In the genomic region with DNA sequence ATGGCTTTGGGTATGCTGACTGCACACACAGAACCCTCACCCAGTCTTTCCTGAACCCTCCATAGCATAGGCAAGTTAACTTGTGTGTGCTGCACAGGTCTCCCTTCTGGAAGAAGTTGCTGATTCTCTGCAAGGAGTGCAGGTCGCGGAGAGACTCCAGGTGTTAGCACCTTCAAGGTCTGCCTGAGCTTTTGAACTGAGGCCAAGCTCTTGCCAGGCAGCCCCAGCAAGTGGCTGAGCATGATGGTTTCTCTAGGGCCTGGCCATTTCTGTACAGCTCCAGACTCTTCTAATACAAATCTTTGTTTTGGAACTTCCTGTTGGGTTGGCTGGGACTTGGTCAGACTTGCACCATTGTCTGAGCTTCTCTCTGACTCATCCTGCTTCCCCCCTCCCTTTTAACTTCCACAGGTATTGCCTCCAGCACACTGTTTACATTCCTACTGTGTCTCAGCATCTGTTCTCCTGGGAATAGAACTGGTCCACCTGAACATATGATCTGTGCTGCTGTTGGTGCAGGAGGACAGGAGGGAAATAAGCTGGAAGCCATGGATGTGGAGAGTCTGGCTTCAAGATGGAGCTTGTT, we compare ENCODE assay signal across 22 cellular contexts. TPM values are rescaled to one million over a fixed set of nuclear protein-coding genes. Genes with fewer than 3 reads are reported as not detected.
DNase-seq lines count a peak whose midpoint lies in the region; ATAC-seq and TF ChIP-seq lines count a peak whose summit lies in the region.
"Had no signal": no experiment of that assay in that cellular context is flagged by ENCODE, and none has a peak within 500 bp of the region (broad histone marks: within the 10 kb centered on the region; RNA-seq: fewer than 3 reads in every experiment).

No MANE protein-coding gene starts in this region.

- peaks cover 12% of the 10 kb centered on the region for H3K4me1 ChIP-seq in RWPE2 (ENCODE audit: insufficient read depth, poor library complexity, severe bottlenecking)

- no peak overlapping the region for H3K4me3 Mint-ChIP-seq in activated T-helper 2 cell treated with anti-CD3 and anti-CD28 coated beads, Interferon-gamma antibody, Interleukin-2, Interleukin-4, amounts not matched to agents 10 μg/mL and 5 μg/mL and 100 μg/mL, durations not matched to agents 14 hours and 24 hours and 36 hours (ENCODE audit: low read depth)
- H3K4me3 Mint-ChIP-seq: activated B cell treated with CpG ODN at 0.5 μM for 24 hours; activated naive CD8-positive, alpha-beta T cell treated with anti-CD3 and anti-CD28 coated beads, Interleukin-2, amount 50 U/mL, for 24 hours; immature natural killer cell; natural killer cell had no signal

- TF ChIP-seq CTCF in RWPE2 (IDR thresholded peaks at IDR 0.05; ENCODE audit: poor library complexity, severe bottlenecking) = no peak

- no peak overlapping the region for H3K4me3 ChIP-seq in RWPE2 (ENCODE audit: severe bottlenecking)
- H3K4me3 ChIP-seq: cardiac muscle cell, heart right ventricle had no signal

- no peaks in the 10 kb centered on the region for H3K27me3 Mint-ChIP-seq in activated T-helper 2 cell treated with anti-CD3 and anti-CD28 coated beads, Interferon-gamma antibody, Interleukin-2, Interleukin-4, amounts not matched to agents 10 μg/mL and 5 μg/mL and 100 μg/mL, durations not matched to agents 14 hours and 24 hours and 36 hours (ENCODE audit: low read depth)
- H3K27me3 Mint-ChIP-seq: activated B cell treated with CpG ODN at 0.5 μM for 24 hours had no signal

- ATAC-seq in RWPE2 (ENCODE audit: low read depth) = peak; percentile 97
- ATAC-seq: activated naive CD8-positive, alpha-beta T cell treated with anti-CD3 and anti-CD28 coated beads, Interleukin-2, amount 50 U/mL, for 24 hours; heart right ventricle; natural killer cell had no signal

- H3K9me3 ChIP-seq in RWPE2 (ENCODE audit: severe bottlenecking) = no peaks in the 10 kb centered on the region
- H3K9me3 ChIP-seq: heart right ventricle had no signal

- H3K36me3 ChIP-seq in RWPE2 (ENCODE audit: low read depth) = no peaks in the 10 kb centered on the region
- H3K36me3 ChIP-seq: cardiac muscle cell, heart right ventricle had no signal

- no peaks in the 10 kb centered on the region for H3K9me3 Mint-ChIP-seq in activated T-helper 2 cell treated with anti-CD3 and anti-CD28 coated beads, Interferon-gamma antibody, Interleukin-2, Interleukin-4, amounts not matched to agents 10 μg/mL and 5 μg/mL and 100 μg/mL, durations not matched to agents 14 hours and 24 hours and 36 hours
- H3K9me3 Mint-ChIP-seq: activated B cell treated with CpG ODN at 0.5 μM for 24 hours; activated naive CD8-positive, alpha-beta T cell treated with anti-CD3 and anti-CD28 coated beads, Interleukin-2, amount 50 U/mL, for 24 hours; natural killer cell had no signal

- DNase-seq in COR-L47 (lab: John Stamatoyannopoulos, UW) (peak; percentile 26), HT1080 (ENCODE audit: low read depth) (peak; percentile 64), RWPE2 (ENCODE audit: low spot score) (no peak), islet precursor cell (peak; percentile 87), NCI-H446 treated with DMSO at 0.1 percent for 48 hours (lab: John Stamatoyannopoulos, UW) (no peak), NCI-H187 treated with DMSO at 0.1 percent for 48 hours (lab: John Stamatoyannopoulos, UW) (no peak)
- no peak for DNase-seq in activated CD4-positive, alpha-beta T cell treated with anti-CD3 and anti-CD28 coated beads, Interleukin-2, amount 50 U/mL, for 4 hours
- DNase-seq in activated T-helper 2 cell treated with anti-CD3 and anti-CD28 coated beads, Interferon-gamma antibody, Interleukin-2, Interleukin-4, amounts not matched to agents 10 μg/mL and 5 μg/mL and 100 μg/mL, durations not matched to agents 14 hours and 24 hours and 36 hours (ENCODE audit: low spot score) = no peak
- DNase-seq: activated B cell treated with CpG ODN at 0.5 μM for 24 hours; activated naive CD8-positive, alpha-beta T cell treated with anti-CD3 and anti-CD28 coated beads, Interleukin-2, amount 50 U/mL, for 24 hours; GF-D8; heart right ventricle; immature natural killer cell; KG1; natural killer cell; NCI-H1105 treated with DMSO at 0.1 percent for 48 hours; NCI-H2227 treated with DMSO at 0.1 percent for 48 hours; SHP77 treated with DMSO at 0.1 percent for 48 hours; stimulated activated CD4-positive, alpha-beta T cell treated with anti-CD3 and anti-CD28 coated beads, Interleukin-4, amount 100 ng/mL, for 1 hour had no signal

- no peak overlapping the region for H3K27ac Mint-ChIP-seq in activated T-helper 2 cell treated with anti-CD3 and anti-CD28 coated beads, Interferon-gamma antibody, Interleukin-2, Interleukin-4, amounts not matched to agents 10 μg/mL and 5 μg/mL and 100 μg/mL, durations not matched to agents 14 hours and 24 hours and 36 hours
- H3K27ac Mint-ChIP-seq: activated B cell treated with CpG ODN at 0.5 μM for 24 hours; activated naive CD8-positive, alpha-beta T cell treated with anti-CD3 and anti-CD28 coated beads, Interleukin-2, amount 50 U/mL, for 24 hours; immature natural killer cell; natural killer cell had no signal

- H3K4me1 Mint-ChIP-seq in activated T-helper 2 cell treated with anti-CD3 and anti-CD28 coated beads, Interferon-gamma antibody, Interleukin-2, Interleukin-4, amounts not matched to agents 10 μg/mL and 5 μg/mL and 100 μg/mL, durations not matched to agents 14 hours and 24 hours and 36 hours (ENCODE audit: low read depth) = peaks cover 4% of the 10 kb centered on the region
- H3K4me1 Mint-ChIP-seq: activated naive CD8-positive, alpha-beta T cell treated with anti-CD3 and anti-CD28 coated beads, Interleukin-2, amount 50 U/mL, for 24 hours had no signal

- no peaks in the 10 kb centered on the region for H3K27me3 ChIP-seq in RWPE2 (ENCODE audit: insufficient read depth, poor library complexity, severe bottlenecking)

- intact Hi-C loops in activated T-helper 2 cell treated with anti-CD3 and anti-CD28 coated beads, Interferon-gamma antibody, Interleukin-2, Interleukin-4, amounts not matched to agents 10 μg/mL and 5 μg/mL and 100 μg/mL, durations not matched to agents 14 hours and 24 hours and 36 hours (cut with micrococcal nuclease) = no loop called here

- H3K27ac ChIP-seq in RWPE2 (ENCODE audit: poor library complexity, severe bottlenecking) = peak overlapping the region; percentile 74
- H3K27ac ChIP-seq: cardiac muscle cell had no signal

- no peaks in the 10 kb centered on the region for H3K36me3 Mint-ChIP-seq in activated T-helper 2 cell treated with anti-CD3 and anti-CD28 coated beads, Interferon-gamma antibody, Interleukin-2, Interleukin-4, amounts not matched to agents 10 μg/mL and 5 μg/mL and 100 μg/mL, durations not matched to agents 14 hours and 24 hours and 36 hours (ENCODE audit: low read depth)
- H3K36me3 Mint-ChIP-seq: immature natural killer cell, natural killer cell had no signal

RNA-seq across cellular contexts. Expression of a gene that starts 53.3 kb away (rescaled TPM):
- total RNA-seq in HT1080 (2014; rRNA removed; shearing (Covaris generic)) = not detected in 2 replicates
- not detected in 2 replicates for polyA plus RNA-seq in HT1080 (2015; cell fraction: cytosol; rRNA removed)
- polyA plus RNA-seq in HT1080 (2015; cell fraction: nucleus; rRNA removed) = not detected in 2 replicates
- not detected in 2 replicates for total RNA-seq in activated T-helper 2 cell treated with anti-CD3 and anti-CD28 coated beads, Interferon-gamma antibody, Interleukin-2, Interleukin-4, amounts not matched to agents 10 μg/mL and 5 μg/mL and 100 μg/mL, durations not matched to agents 14 hours and 24 hours and 36 hours
- total RNA-seq: activated B cell treated with CpG ODN at 0.5 μM for 24 hours; lung microvascular endothelial cell; T-helper 2 cell treated with Interferon-gamma antibody and Interleukin-4, amounts not matched to agents 100 ng/mL and 5 ng/mL, for 36 hours had no signal
- polyA plus RNA-seq: immature natural killer cell had no signal

Comparison
In these comparisons a context has a peak if more than half of its experiments do, and no peak if none do; other contexts are left out.
1. DNase-seq: peak in COR-L47 (single experiment), HT1080 (single experiment) and islet precursor cell (single experiment); none in RWPE2 (single experiment), activated CD4-positive, alpha-beta T cell treated with anti-CD3 and anti-CD28 coated beads, Interleukin-2, amount 50 U/mL, for 4 hours (0 of 2), NCI-H446 treated with DMSO at 0.1 percent for 48 hours (single experiment), NCI-H187 treated with DMSO at 0.1 percent for 48 hours (single experiment) and activated T-helper 2 cell treated with anti-CD3 and anti-CD28 coated beads, Interferon-gamma antibody, Interleukin-2, Interleukin-4, amounts not matched to agents 10 μg/mL and 5 μg/mL and 100 μg/mL, durations not matched to agents 14 hours and 24 hours and 36 hours (single experiment).